ENCODE assay signal across 38 cellular contexts in genomic region chr19:3530389-3530788, GRCh38. TPM values are rescaled to one million over a fixed set of nuclear protein-coding genes. Genes with fewer than 3 reads are reported as not detected.
DNase-seq lines count a peak whose midpoint lies in the region; ATAC-seq, FAIRE-seq and TF ChIP-seq lines count a peak whose summit lies in the region.
"Had no signal": no experiment of that assay in that cellular context is flagged by ENCODE, and none has a peak within 500 bp of the region (broad histone marks: within the 10 kb centered on the region; RNA-seq: fewer than 3 reads in every experiment).

No MANE protein-coding gene starts in this region.

- H4K20me1 ChIP-seq in K562 (replicated peaks; ENCODE audit: control insufficient read depth, insufficient read depth, low read length) = peaks cover 12% of the 10 kb centered on the region; the same call in 1 of the 2 replicates

- no peak overlapping the region for H3K18ac ChIP-seq in neuronal stem cell (ENCODE audit: low read length)

- H3K4me1 ChIP-seq in HEK293 (ENCODE audit: control insufficient read depth, insufficient read depth, low read length) (no peaks in the 10 kb centered on the region), K562 (replicated peaks in 1 of 2; ENCODE audit: control insufficient read depth in 2 of 2, insufficient read depth in 2 of 2, low read length in 2 of 2) (peaks cover 0 to 26% of the 10 kb centered on the region in 2 experiments; a peak in 2 of 5 replicates), neuronal stem cell (ENCODE audit: control insufficient read depth in 2 of 2, insufficient read depth in 1 of 2, low read depth in 1 of 2, low read length in 2 of 2) (no peaks in the 10 kb centered on the region)
- H3K4me1 ChIP-seq: A549, BE2C, Caco-2 had no signal

- H3K4me2 ChIP-seq in K562 (ENCODE audit: insufficient read depth, low read length) (no peak overlapping the region), neuronal stem cell (ENCODE audit: insufficient read depth, low read length, poor library complexity, severe bottlenecking) (no peak overlapping the region)
- H3K4me2 ChIP-seq: A549; BLaER1; BLaER1 treated with 17β-estradiol and CSF1 and Interleukin-3, amounts not matched to agents 10 nM and 100 nM had no signal

- ATAC-seq in K562 = no peak
- ATAC-seq in GM19467 (IDR thresholded peaks at IDR 0.05; ENCODE audit: unreplicated experiment) = no peak
- ATAC-seq: A549; CD8-positive, alpha-beta T cell had no signal

- H3K27ac ChIP-seq in HEK293 (ENCODE audit: extremely low read depth, low read depth, low read length) (no peak overlapping the region), K562 (ENCODE audit: extremely low read depth, low read depth, low read length) (no peak overlapping the region), neuronal stem cell (replicated peaks; ENCODE audit: low read length) (no peak overlapping the region), caudate nucleus (ENCODE audit: low read depth, low read length) (no peak overlapping the region)
- H3K27ac ChIP-seq: 22Rv1; A549; BLaER1; BLaER1 treated with 17β-estradiol and CSF1 and Interleukin-3, amounts not matched to agents 10 nM and 100 nM; C4-2B had no signal

- H2BK12ac ChIP-seq in neuronal stem cell (ENCODE audit: low read length) = no peak overlapping the region

- no peak overlapping the region for H2AK5ac ChIP-seq in neuronal stem cell (ENCODE audit: low read depth, low read length)

- H2BK15ac ChIP-seq in neuronal stem cell (ENCODE audit: low read length) = no peak overlapping the region

- H4K91ac ChIP-seq in neuronal stem cell (ENCODE audit: low read depth, low read length, poor library complexity) = no peak overlapping the region

- H3K27me3 ChIP-seq in K562 (ENCODE audit: control insufficient read depth in 2 of 2, insufficient read depth in 2 of 2, low read length in 2 of 2) (no peaks in the 10 kb centered on the region), neuronal stem cell (ENCODE audit: control insufficient read depth in 3 of 3, insufficient read depth in 3 of 3, low read depth in 1 of 3, low read length in 3 of 3) (no peaks in the 10 kb centered on the region)
- H3K27me3 ChIP-seq: BE2C; BLaER1; BLaER1 treated with 17β-estradiol and CSF1 and Interleukin-3, amounts not matched to agents 10 nM and 100 nM had no signal

- no peak overlapping the region for H4K8ac ChIP-seq in neuronal stem cell (ENCODE audit: low read depth, low read length)

- no peak for TF ChIP-seq EP300 in K562 (IDR thresholded peaks at IDR 0.05; ENCODE audit: low read length)

- no peak for TF ChIP-seq POLR2A in K562 (conservative IDR thresholded peaks at IDR 0.05)

- H3K4ac ChIP-seq in neuronal stem cell (ENCODE audit: low read length) = no peak overlapping the region

- H3K14ac ChIP-seq in neuronal stem cell (ENCODE audit: low read length) = no peak overlapping the region

- H3K79me2 ChIP-seq in K562 (ENCODE audit: control insufficient read depth, insufficient read depth, low read length) = no peaks in the 10 kb centered on the region

- H3K9ac ChIP-seq in K562 (ENCODE audit: insufficient read depth in 1 of 2, low read depth in 2 of 2, low read length in 2 of 2) (no peak overlapping the region; a peak in 1 of 4 replicates), neuronal stem cell (ENCODE audit: low read depth, low read length, poor library complexity) (peak overlapping the region; percentile 44)
- H3K9ac ChIP-seq: BLaER1; BLaER1 treated with 17β-estradiol and CSF1 and Interleukin-3, amounts not matched to agents 10 nM and 100 nM had no signal

- DNase-seq in K562 (ENCODE audit: extremely low read depth in 1 of 4, low spot score in 3 of 4) (no peak), neuronal stem cell (ENCODE audit: low spot score) (no peak), caudate nucleus (lab: John Stamatoyannopoulos, UW) (no peak)
- DNase-seq in stimulated activated CD4-positive, alpha-beta T cell treated with anti-CD3 and anti-CD28 coated beads, Interleukin-12 subunit alpha, Interleukin-12 subunit beta, amount 100 ng/mL, for 4 hours = no peak
- DNase-seq: 8988T; ACHN; AML-193; BE2C; C1 segment of cervical spinal cord; Caco-2; Calu3; CD4-positive, alpha-beta memory T cell; CD4-positive, alpha-beta T cell; CD4-positive, CD25-positive, alpha-beta regulatory T cell; CD8-positive, alpha-beta memory T cell; CD8-positive, alpha-beta T cell; COR-L47; DMS 273 treated with DMSO at 0.1 percent for 48 hours; DMS153; DMS53; DMS79; DMS79 treated with DMSO at 0.1 percent for 48 hours; DND-41; EL had no signal

- 90% methylated on average over 9 of the region's 12 CpGs for WGBS in K562 (ENCODE audit: insufficient coverage, low coverage, missing lambda C conversion rate)
- no CpG with 5 or more reads among the region's 12 CpGs for WGBS in neuronal stem cell (ENCODE audit: extremely low coverage in 2 of 2, insufficient read length in 2 of 2, insufficient replicate concordance in 1 of 2), 2 donors

- no peak overlapping the region for H2BK120ac ChIP-seq in neuronal stem cell (ENCODE audit: low read depth, low read length)

- intact Hi-C loops in K562 (cut with micrococcal nuclease) = no loop called here

- FAIRE-seq in K562 (lab: Jason Lieb, UNC) = no peak
- FAIRE-seq: A204.1, A549, D721Med had no signal

- no peak overlapping the region for H3K4me3 ChIP-seq in HEK293 (ENCODE audit: low read depth, low read length)
- no peak overlapping the region for H3K4me3 ChIP-seq in K562
- no peak overlapping the region for H3K4me3 ChIP-seq in neuronal stem cell (ENCODE audit: low read length in 2 of 2)
- H3K4me3 ChIP-seq: A549; BLaER1; BLaER1 treated with 17β-estradiol and CSF1 and Interleukin-3, amounts not matched to agents 10 nM and 100 nM had no signal

- H3K79me1 ChIP-seq in neuronal stem cell (ENCODE audit: low read depth, low read length) = peaks cover 5% of the 10 kb centered on the region

- in situ Hi-C loops in K562 (cut with MboI) = no loop called here

- TF ChIP-seq RAD21 in K562 (CRISPR knock-in tag; conservative IDR thresholded peaks at IDR 0.05 in 1 of 2, IDR thresholded peaks at IDR 0.05 in 1 of 2) = no peak

- H3K9me3 ChIP-seq in HEK293 (ENCODE audit: control insufficient read depth, insufficient read depth, low read depth, low read length) (no peaks in the 10 kb centered on the region), K562 (replicated peaks; ENCODE audit: control insufficient read depth, insufficient read depth, low read depth, low read length) (no peaks in the 10 kb centered on the region), neuronal stem cell (replicated peaks in 1 of 2; ENCODE audit: control insufficient read depth in 2 of 2, insufficient read depth in 1 of 2, low read depth in 1 of 2, low read length in 2 of 2) (no peaks in the 10 kb centered on the region)
- H3K9me3 ChIP-seq: A549; BE2C; BLaER1; BLaER1 treated with 17β-estradiol and CSF1 and Interleukin-3, amounts not matched to agents 10 nM and 100 nM; Caco-2 had no signal

- no peak overlapping the region for H2BK5ac ChIP-seq in neuronal stem cell (ENCODE audit: low read length)

- no TSS peak for BruUV-seq in K562 (replicated peaks; lab: Mats Ljungman, UMichigan)

- H3K9me1 ChIP-seq in K562 (ENCODE audit: control insufficient read depth, insufficient read depth, low read length) = peaks cover 2% of the 10 kb centered on the region

- TF ChIP-seq CTCF in HEK293 (tag by site-specific recombination; IDR thresholded peaks at IDR 0.05) (no peak), K562 (IDR thresholded peaks at IDR 0.05 in 2 of 3, conservative IDR thresholded peaks at IDR 0.05 in 1 of 3; ENCODE audit: insufficient read depth in 2 of 3, low read depth in 1 of 3, low read length in 3 of 3) (no peak)

- H3K36me3 ChIP-seq in HEK293 (ENCODE audit: control insufficient read depth in 2 of 2, insufficient read depth in 1 of 2, low read length in 2 of 2) (peaks cover 0 to 82% of the 10 kb centered on the region in 2 experiments; a peak in 2 of 3 replicates), K562 (ENCODE audit: control insufficient read depth, insufficient read depth, low read length) (peaks cover 72% of the 10 kb centered on the region; the same call in 2 of the 3 replicates), neuronal stem cell (replicated peaks in 1 of 2; ENCODE audit: control insufficient read depth in 2 of 2, insufficient read depth in 2 of 2, low read length in 2 of 2) (peaks cover 56 to 82% of the 10 kb centered on the region in 2 donors)

- no peak overlapping the region for H3K23ac ChIP-seq in neuronal stem cell (ENCODE audit: low read depth, low read length, poor library complexity)

- H2AFZ ChIP-seq in K562 (ENCODE audit: low read depth, low read length) = no peak overlapping the region
- no peak overlapping the region for H2AFZ ChIP-seq in neuronal stem cell (ENCODE audit: low read length)

- POLR2A ChIA-PET in HEK293 (lab: Yijun Ruan, JAX) (no interaction called here), K562 (lab: Yijun Ruan, JAX) (no interaction called here)

- CTCF ChIA-PET in HEK293 (lab: Yijun Ruan, JAX) (no interaction called here), K562 (lab: Yijun Ruan, JAX; ENCODE audit: low intra/inter-chr PET ratio) (no interaction called here)

RNA-seq across cellular contexts. Expression of gene TEKTIP1, which starts 8.6 kb away (rescaled TPM):
- not detected in 2 replicates for total RNA-seq in K562 (2011; cell fraction: chromatin; rRNA removed; ENCODE audit: low replicate concordance)
- total RNA-seq in K562 (2011; cell fraction: nucleolus; rRNA removed) = not detected in 2 replicates
- total RNA-seq in K562 (2011; cell fraction: nucleoplasm; rRNA removed) = not detected in 2 replicates
- total RNA-seq in K562 (2014; rRNA removed) = not detected in 2 replicates
- total RNA-seq in K562 (2014; rRNA removed; fragmentation: Illumina TruSeq; extraction: Trizol) = not detected in 2 replicates
- 0.26 TPM in 1 of 2 replicates, not detected in the other for total RNA-seq in K562 (2015; rRNA removed; fragmentation: Illumina TruSeq; extraction: Trizol)
- 0.29 and 0.66 TPM in 2 replicates for total RNA-seq in K562 (2021)
- polyA plus RNA-seq in K562 (2011; rRNA removed) = not detected in 2 replicates
- polyA plus RNA-seq in K562 (2011; cell fraction: cytosol; rRNA removed) = not detected in 2 replicates
- 0.53 TPM in 1 of 2 replicates, not detected in the other for polyA plus RNA-seq in K562 (2011; cell fraction: nucleus; rRNA removed)
- polyA plus RNA-seq in K562 (2012) = 0.44 and 0.68 TPM in 2 replicates
- not detected in 2 replicates for polyA plus RNA-seq in K562 (2014; fragmentation: Illumina TruSeq; extraction: Trizol)
- polyA plus RNA-seq in K562 (2014; fragmentation: Nextera tagmentation; extraction: Ambion mirVana) = not detected
- not detected in 2 replicates for polyA plus RNA-seq in K562 (2014; rRNA removed)
- polyA minus RNA-seq in K562 (2011; rRNA and poly(A)+ RNA removed) = not detected in 2 replicates
- polyA minus RNA-seq in K562 (2011; cell fraction: cytosol; rRNA and poly(A)+ RNA removed) = not detected in 2 replicates
- polyA minus RNA-seq in K562 (2011; cell fraction: nucleus; rRNA and poly(A)+ RNA removed) = not detected in 2 replicates
- 0.07 TPM for polyA plus RNA-seq in neuronal stem cell (2013, experiment 1 of 2)
- 0.07 TPM for polyA plus RNA-seq in neuronal stem cell (2013, experiment 2 of 2)
- total RNA-seq: A172, Daoy had no signal
- polyA plus RNA-seq: A549, AG04450, BJ, CD14-positive monocyte had no signal

RNA-seq across cellular contexts. Expression of gene FZR1, which starts 24.3 kb away (rescaled TPM):
- 50.6 and 186 TPM in 2 replicates for total RNA-seq in K562 (2011; cell fraction: chromatin; rRNA removed; ENCODE audit: low replicate concordance)
- total RNA-seq in K562 (2011; cell fraction: nucleolus; rRNA removed) = 95.1 and 105 TPM in 2 replicates
- total RNA-seq in K562 (2011; cell fraction: nucleoplasm; rRNA removed) = 50.0 and 65.9 TPM in 2 replicates
- total RNA-seq in K562 (2014; rRNA removed) (24.1 and 42.2 TPM in 2 replicates), K562 (2014; rRNA removed; fragmentation: Illumina TruSeq; extraction: Trizol) (5.0 and 5.7 TPM in 2 replicates), K562 (2015; rRNA removed; fragmentation: Illumina TruSeq; extraction: Trizol) (18.0 and 22.3 TPM in 2 replicates), K562 (2021) (45.4 and 48.0 TPM in 2 replicates)
- polyA plus RNA-seq in K562 (2011; rRNA removed) (22.2 and 37.4 TPM in 2 replicates), K562 (2014; fragmentation: Illumina TruSeq; extraction: Trizol) (21.6 and 40.6 TPM in 2 replicates), K562 (2014; fragmentation: Nextera tagmentation; extraction: Ambion mirVana) (under 1 TPM; 0.18 to 0.28 TPM), K562 (2014; rRNA removed) (23.6 and 30.6 TPM in 2 replicates)
- polyA plus RNA-seq in K562 (2011; cell fraction: cytosol; rRNA removed) = 18.2 and 33.8 TPM in 2 replicates
- 112 and 152 TPM in 2 replicates for polyA plus RNA-seq in K562 (2011; cell fraction: nucleus; rRNA removed)
- polyA plus RNA-seq in K562 (2012) = 39.8 and 40.4 TPM in 2 replicates
- polyA minus RNA-seq in K562 (2011; rRNA and poly(A)+ RNA removed) = 6.9 and 8.2 TPM in 2 replicates
- 32.1 and 44.7 TPM in 2 replicates for polyA minus RNA-seq in K562 (2011; cell fraction: cytosol; rRNA and poly(A)+ RNA removed)
- polyA minus RNA-seq in K562 (2011; cell fraction: nucleus; rRNA and poly(A)+ RNA removed) = 18.8 and 33.2 TPM in 2 replicates
- 41.4 TPM for polyA plus RNA-seq in neuronal stem cell (2013, experiment 1 of 2)
- 37.0 TPM for polyA plus RNA-seq in neuronal stem cell (2013, experiment 2 of 2)

RNA-seq across cellular contexts. Expression of gene MFSD12, which starts 27.0 kb away (rescaled TPM):
- 80.9 and 267 TPM in 2 replicates for total RNA-seq in K562 (2011; cell fraction: chromatin; rRNA removed; ENCODE audit: low replicate concordance)
- 253 and 311 TPM in 2 replicates for total RNA-seq in K562 (2011; cell fraction: nucleolus; rRNA removed)
- 151 and 160 TPM in 2 replicates for total RNA-seq in K562 (2011; cell fraction: nucleoplasm; rRNA removed)
- 99.9 and 103 TPM in 2 replicates for total RNA-seq in K562 (2014; rRNA removed)
- 18.8 and 21.5 TPM in 2 replicates for total RNA-seq in K562 (2014; rRNA removed; fragmentation: Illumina TruSeq; extraction: Trizol)
- total RNA-seq in K562 (2015; rRNA removed; fragmentation: Illumina TruSeq; extraction: Trizol) = 34.8 and 40.7 TPM in 2 replicates
- 110 and 112 TPM in 2 replicates for total RNA-seq in K562 (2021)
- polyA plus RNA-seq in K562 (2011; rRNA removed) = 31.8 and 53.9 TPM in 2 replicates
- 48.2 and 140 TPM in 2 replicates for polyA plus RNA-seq in K562 (2011; cell fraction: cytosol; rRNA removed)
- 127 and 224 TPM in 2 replicates for polyA plus RNA-seq in K562 (2011; cell fraction: nucleus; rRNA removed)
- polyA plus RNA-seq in K562 (2012) = 63.5 and 81.8 TPM in 2 replicates
- polyA plus RNA-seq in K562 (2014; fragmentation: Illumina TruSeq; extraction: Trizol) = 28.2 and 63.0 TPM in 2 replicates
- 1 to 10 TPM in 1 of 2 experiments, under 1 TPM in 1; 0.69 to 1.7 TPM for polyA plus RNA-seq in K562 (2014; fragmentation: Nextera tagmentation; extraction: Ambion mirVana)
- polyA plus RNA-seq in K562 (2014; rRNA removed) = 79.9 and 80.7 TPM in 2 replicates
- polyA minus RNA-seq in K562 (2011; rRNA and poly(A)+ RNA removed) = 19.6 and 27.4 TPM in 2 replicates
- 64.0 and 66.5 TPM in 2 replicates for polyA minus RNA-seq in K562 (2011; cell fraction: cytosol; rRNA and poly(A)+ RNA removed)
- 38.5 and 38.8 TPM in 2 replicates for polyA minus RNA-seq in K562 (2011; cell fraction: nucleus; rRNA and poly(A)+ RNA removed)
- 27.9 TPM for polyA plus RNA-seq in neuronal stem cell (2013, experiment 1 of 2)
- polyA plus RNA-seq in neuronal stem cell (2013, experiment 2 of 2) = 25.3 TPM

RNA-seq across cellular contexts. Expression of gene DOHH, which starts 29.9 kb away (rescaled TPM):
- total RNA-seq in K562 (2011; cell fraction: chromatin; rRNA removed; ENCODE audit: low replicate concordance) = 1.7 and 7.3 TPM in 2 replicates
- total RNA-seq in K562 (2011; cell fraction: nucleolus; rRNA removed) = 15.4 and 16.5 TPM in 2 replicates
- 6.7 and 6.9 TPM in 2 replicates for total RNA-seq in K562 (2011; cell fraction: nucleoplasm; rRNA removed)
- total RNA-seq in K562 (2014; rRNA removed) (47.2 and 58.7 TPM in 2 replicates), K562 (2014; rRNA removed; fragmentation: Illumina TruSeq; extraction: Trizol) (1.1 and 1.8 TPM in 2 replicates), K562 (2015; rRNA removed; fragmentation: Illumina TruSeq; extraction: Trizol) (10.4 and 10.6 TPM in 2 replicates), K562 (2021) (21.4 and 31.0 TPM in 2 replicates)
- polyA plus RNA-seq in K562 (2011; rRNA removed) (5.1 and 6.3 TPM in 2 replicates), K562 (2014; fragmentation: Illumina TruSeq; extraction: Trizol) (1.2 and 8.2 TPM in 2 replicates), K562 (2014; fragmentation: Nextera tagmentation; extraction: Ambion mirVana) (under 1 TPM; 0.14 to 0.15 TPM), K562 (2014; rRNA removed) (31.2 and 32.8 TPM in 2 replicates)
- polyA plus RNA-seq in K562 (2011; cell fraction: cytosol; rRNA removed) = 7.6 and 28.6 TPM in 2 replicates
- 4.8 and 12.7 TPM in 2 replicates for polyA plus RNA-seq in K562 (2011; cell fraction: nucleus; rRNA removed)
- polyA plus RNA-seq in K562 (2012) = 15.9 and 28.3 TPM in 2 replicates
- polyA minus RNA-seq in K562 (2011; rRNA and poly(A)+ RNA removed) = 1.1 and 2.0 TPM in 2 replicates
- 10.9 and 15.2 TPM in 2 replicates for polyA minus RNA-seq in K562 (2011; cell fraction: cytosol; rRNA and poly(A)+ RNA removed)
- polyA minus RNA-seq in K562 (2011; cell fraction: nucleus; rRNA and poly(A)+ RNA removed) = 5.5 and 6.3 TPM in 2 replicates
- 3.9 TPM for polyA plus RNA-seq in neuronal stem cell (2013, experiment 1 of 2)
- 3.7 TPM for polyA plus RNA-seq in neuronal stem cell (2013, experiment 2 of 2)

RNA-seq across cellular contexts. Expression of gene HMG20B, which starts 42.4 kb away (rescaled TPM):
- 47.2 and 115 TPM in 2 replicates for total RNA-seq in K562 (2011; cell fraction: chromatin; rRNA removed; ENCODE audit: low replicate concordance)
- 85.8 and 97.1 TPM in 2 replicates for total RNA-seq in K562 (2011; cell fraction: nucleolus; rRNA removed)
- 68.6 and 70.5 TPM in 2 replicates for total RNA-seq in K562 (2011; cell fraction: nucleoplasm; rRNA removed)
- total RNA-seq in K562 (2014; rRNA removed) (137 and 148 TPM in 2 replicates), K562 (2014; rRNA removed; fragmentation: Illumina TruSeq; extraction: Trizol) (18.2 and 18.5 TPM in 2 replicates), K562 (2015; rRNA removed; fragmentation: Illumina TruSeq; extraction: Trizol) (37.6 and 38.6 TPM in 2 replicates), K562 (2021) (122 and 125 TPM in 2 replicates)
- polyA plus RNA-seq in K562 (2011; rRNA removed) (47.6 and 54.4 TPM in 2 replicates), K562 (2014; fragmentation: Illumina TruSeq; extraction: Trizol) (25.6 and 53.2 TPM in 2 replicates), K562 (2014; fragmentation: Nextera tagmentation; extraction: Ambion mirVana) (under 1 TPM; 0.35 to 0.78 TPM), K562 (2014; rRNA removed) (159 and 172 TPM in 2 replicates)
- polyA plus RNA-seq in K562 (2011; cell fraction: cytosol; rRNA removed) = 49.5 and 107 TPM in 2 replicates
- polyA plus RNA-seq in K562 (2011; cell fraction: nucleus; rRNA removed) = 169 and 253 TPM in 2 replicates
- 75.9 and 122 TPM in 2 replicates for polyA plus RNA-seq in K562 (2012)
- 8.0 and 11.1 TPM in 2 replicates for polyA minus RNA-seq in K562 (2011; rRNA and poly(A)+ RNA removed)
- polyA minus RNA-seq in K562 (2011; cell fraction: cytosol; rRNA and poly(A)+ RNA removed) = 24.4 and 30.8 TPM in 2 replicates
- polyA minus RNA-seq in K562 (2011; cell fraction: nucleus; rRNA and poly(A)+ RNA removed) = 24.4 and 30.4 TPM in 2 replicates
- 76.9 TPM for polyA plus RNA-seq in neuronal stem cell (2013, experiment 1 of 2)
- polyA plus RNA-seq in neuronal stem cell (2013, experiment 2 of 2) = 73.8 TPM

Comparison
In these comparisons a context has a peak if more than half of its experiments do, and no peak if none do; other contexts are left out.
1. Of the 44 proteins assayed by ChIP-seq in both K562 and HEK293: peak only in K562: none; only in HEK293: ZBTB17; in both: none; in neither: 43.